In the genomic region with DNA sequence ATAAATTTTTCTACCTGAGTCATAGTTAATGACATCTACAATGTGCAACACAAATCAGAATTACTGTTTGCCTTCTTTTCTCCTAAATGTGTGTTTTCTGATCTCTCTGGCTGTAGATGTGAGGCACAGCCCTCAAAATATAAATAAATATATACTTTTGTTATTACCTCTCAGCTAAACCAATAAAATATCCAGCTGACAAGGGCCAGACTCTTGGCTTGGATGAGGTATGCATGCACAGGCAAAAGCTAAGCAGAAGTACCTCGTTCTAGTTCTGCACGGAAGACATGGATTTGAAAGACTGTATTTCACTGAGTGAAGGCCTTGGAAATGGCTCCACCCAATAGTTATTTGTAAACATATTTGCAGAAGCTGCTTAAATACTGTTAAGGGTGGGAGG, we compare ENCODE assay signal across 25 cellular contexts.
"Had no signal": no experiment of that assay in that cellular context is flagged by ENCODE, and none has a peak within 500 bp of the region (broad histone marks: within the 10 kb centered on the region; RNA-seq: fewer than 3 reads in every experiment).

No MANE protein-coding gene starts in this region.

- H3K27ac ChIP-seq: stomach, suprapubic skin, testis, thoracic aorta, thyroid gland, tibial artery, tibial nerve, upper lobe of left lung, upper lobe of right lung, uterus, vagina had no signal

- H3K36me3 ChIP-seq: stomach, suprapubic skin, thoracic aorta, thyroid gland, tibial artery, tibial nerve, transverse colon, upper lobe of left lung, upper lobe of right lung, uterus, vagina had no signal

- DNase-seq: stimulated activated CD4-positive, alpha-beta T cell treated with anti-CD3 and anti-CD28 coated beads, Interleukin-2, amount 100 ng/mL, for 48 hours; stimulated activated CD4-positive, alpha-beta T cell treated with anti-CD3 and anti-CD28 coated beads, Interleukin-4, amount 100 ng/mL, for 1 hour; stimulated activated CD4-positive, alpha-beta T cell treated with anti-CD3 and anti-CD28 coated beads, Interleukin-4, amount 100 ng/mL, for 24 hours; stimulated activated CD4-positive, alpha-beta T cell treated with anti-CD3 and anti-CD28 coated beads, Interleukin-4, amount 100 ng/mL, for 4 hours; stimulated activated CD8-positive, alpha-beta memory T cell treated with anti-CD3 and anti-CD28 coated beads, Interleukin-4, amount 100 ng/mL, for 48 hours; stimulated activated naive B cell treated with anti-CD40 and anti-IgM and Interleukin-4, amounts not matched to agents 10 μg/mL and 1 μg/mL and 100 μg/mL, for 72 hours; stimulated activated naive CD4-positive, alpha-beta T cell; stimulated activated naive CD4-positive, alpha-beta T cell treated with Interleukin-2 at 50 U/mL for 16 hours; stimulated activated naive CD8-positive, alpha-beta T cell treated with anti-CD3 and anti-CD28 coated beads, Interleukin-15, amount 100 ng/mL, for 72 hours; stimulated activated naive CD8-positive, alpha-beta T cell treated with anti-CD3 and anti-CD28 coated beads, Interleukin-15, Interleukin-2, amounts not matched to agents 100 U/mL and 50 U/mL, for 24 hours; stomach; substantia nigra; testis; thyroid gland; tibial artery; transverse colon; trophoblast cell; upper lobe of left lung; upper lobe of right lung; uterus had no signal

- H3K4me1 ChIP-seq: suprapubic skin, testis, thyroid gland, tibial artery, tibial nerve, upper lobe of left lung, upper lobe of right lung, uterus, vagina had no signal

- H3K9me3 ChIP-seq: stomach, suprapubic skin, testis, thoracic aorta, thyroid gland, tibial artery, transverse colon, upper lobe of left lung, upper lobe of right lung, uterus, vagina had no signal

- H3K27me3 ChIP-seq: stomach, suprapubic skin, testis, thyroid gland, tibial artery, tibial nerve, transverse colon, upper lobe of left lung, upper lobe of right lung, uterus, vagina had no signal

- H3K4me3 ChIP-seq: stomach, suprapubic skin, testis, thoracic aorta, thyroid gland, tibial artery, tibial nerve, transverse colon, upper lobe of left lung, upper lobe of right lung, uterus, vagina had no signal

- FAIRE-seq: urothelium cell line had no signal
